ENCODE assay signal across 21 cellular contexts in the genomic region with DNA sequence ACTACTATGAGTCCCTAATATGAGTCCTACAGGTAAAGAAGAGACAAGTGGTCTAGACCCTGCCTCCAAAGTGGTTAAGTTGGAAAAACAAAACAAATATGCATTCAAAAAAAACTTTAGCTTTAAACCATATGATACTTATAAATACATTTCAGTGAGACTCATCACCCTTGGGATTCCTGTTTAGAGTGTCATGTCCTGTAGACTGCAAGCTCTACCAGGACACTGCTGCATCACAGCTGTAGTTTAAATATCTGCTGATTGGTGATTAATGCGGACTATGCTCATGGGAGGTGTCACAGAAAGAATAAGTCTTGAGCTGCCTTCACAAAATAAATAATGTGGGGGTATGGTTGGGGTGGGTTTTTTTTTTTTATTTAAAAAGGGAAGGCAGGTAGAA. TPM values are rescaled to one million over a fixed set of nuclear protein-coding genes. Genes with fewer than 3 reads are reported as not detected.
"Had no signal": no experiment of that assay in that cellular context is flagged by ENCODE, and none has a peak within 500 bp of the region (broad histone marks: within the 10 kb centered on the region; RNA-seq: fewer than 3 reads in every experiment).

No MANE protein-coding gene starts in this region.

- H3K36me3 ChIP-seq: esophagus muscularis mucosa, heart left ventricle, uterus had no signal

- H3K27me3 ChIP-seq: uterus had no signal

- H3K9me3 ChIP-seq: esophagus muscularis mucosa, uterus had no signal

- H3K27ac ChIP-seq: coronary artery, esophagus muscularis mucosa, heart left ventricle, uterus had no signal

- H3K4me1 ChIP-seq: esophagus muscularis mucosa, heart left ventricle, uterus had no signal

- H3K4me3 ChIP-seq: coronary artery, esophagus muscularis mucosa, heart left ventricle, mucosa of descending colon, uterus had no signal

- DNase-seq: activated CD4-positive, alpha-beta T cell treated with anti-CD3 and anti-CD28 coated beads, Interleukin-2, amount 50 U/mL, for 48 hours; activated CD8-positive, alpha-beta memory T cell treated with anti-CD3 and anti-CD28 coated beads, Interleukin-2, amount 50 U/mL, for 48 hours; activated naive CD4-positive, alpha-beta T cell treated with Interleukin-2 at 50 U/mL for 16 hours; activated naive CD8-positive, alpha-beta T cell treated with anti-CD3 and anti-CD28 coated beads for 36 hours; activated T-cell treated with anti-CD3 and anti-CD28 coated beads, Interleukin-2, amount 50 U/mL, for 48 hours; cerebellar nuclear complex; heart left ventricle; islet precursor cell; left colon; mesendoderm; mucosa of descending colon; posterior cingulate gyrus; stimulated activated CD4-positive, alpha-beta T cell treated with anti-CD3 and anti-CD28 coated beads, Interleukin-2, amount 100 ng/mL, for 48 hours; stimulated activated CD8-positive, alpha-beta memory T cell treated with anti-CD3 and anti-CD28 coated beads, Interleukin-4, amount 100 ng/mL, for 48 hours; stimulated activated naive B cell treated with anti-CD40 and anti-IgM and Interleukin-4, amounts not matched to agents 10 μg/mL and 1 μg/mL and 100 μg/mL, for 72 hours; T-helper 9 cell; trophoblast cell; uterus had no signal

RNA-seq across cellular contexts. Expression of a gene that starts 8.8 kb away (rescaled TPM):
- total RNA-seq: activated CD8-positive, alpha-beta memory T cell treated with anti-CD3 and anti-CD28 coated beads for 36 hours; activated naive CD8-positive, alpha-beta T cell treated with anti-CD3 and anti-CD28 coated beads for 36 hours had no signal
